11 cellular contexts compared by ENCODE assay signal in genomic region chr1:38628241-38628640, GRCh38.
"Had no signal": no experiment of that assay in that cellular context is flagged by ENCODE, and none has a peak within 500 bp of the region (broad histone marks: within the 10 kb centered on the region; RNA-seq: fewer than 3 reads in every experiment).

No MANE protein-coding gene starts in this region.

- FAIRE-seq: H1, H54 had no signal

- DNase-seq: GM23248, GOT3, H7, H9, HCEC 1CT, HFFc6 had no signal

- H3K9me3 ChIP-seq: HAP-1 had no signal

- H3K4me2 ChIP-seq: GM23338 had no signal

- H2AFZ ChIP-seq: GM23248, GM23338 had no signal

- H3K27ac ChIP-seq: GM23248 had no signal

- ATAC-seq: GM23338, HCT116 had no signal

- H3K36me3 ChIP-seq: HAP-1 had no signal

- H3K4me1 ChIP-seq: HAP-1 had no signal

- H3K9ac ChIP-seq: GM23248 had no signal

- H3K4me3 ChIP-seq: GM23248, GM23338, HAP-1 had no signal
